Comparison of ENCODE assay signal across 17 cellular contexts in the genomic region with DNA sequence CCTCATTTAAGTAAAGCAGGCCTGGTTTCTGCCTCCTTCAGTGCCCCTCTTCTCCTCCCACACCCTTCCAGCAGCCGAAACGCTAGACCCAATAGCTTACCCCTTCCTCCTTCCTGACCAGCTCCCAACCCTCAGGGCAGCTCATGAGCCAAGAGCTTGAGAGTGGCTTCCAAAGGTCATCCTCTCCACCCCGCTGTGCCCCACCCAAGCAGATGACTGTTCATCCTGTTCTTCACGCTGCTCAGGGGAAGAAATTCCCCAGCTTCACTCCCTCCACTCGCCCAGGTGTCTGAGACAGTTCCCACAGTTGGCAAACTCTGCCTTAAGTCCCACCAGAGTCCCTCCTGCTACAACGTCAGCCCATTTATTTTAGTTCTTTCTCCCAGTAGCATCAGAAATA. TPM values are rescaled to one million over a fixed set of nuclear protein-coding genes. Genes with fewer than 3 reads are reported as not detected.
DNase-seq lines count a peak whose midpoint lies in the region; ATAC-seq, FAIRE-seq and TF ChIP-seq lines count a peak whose summit lies in the region.
"Had no signal": no experiment of that assay in that cellular context is flagged by ENCODE, and none has a peak within 500 bp of the region (broad histone marks: within the 10 kb centered on the region; RNA-seq: fewer than 3 reads in every experiment).

No MANE protein-coding gene starts in this region.

- peaks cover 40% of the 10 kb centered on the region for H3K4me1 ChIP-seq in left ventricle myocardium inferior
- H3K4me1 ChIP-seq in mammary epithelial cell (ENCODE audit: insufficient read depth, low read length), result peaks cover 43% of the 10 kb centered on the region
- peaks cover 0 to 8% of the 10 kb centered on the region in 2 donors for H3K4me1 ChIP-seq in kidney (ENCODE audit: control insufficient read depth in 1 of 2, insufficient read depth in 1 of 2, low read depth in 1 of 2, low read length in 2 of 2)
- H3K4me1 ChIP-seq in vagina, result peaks cover 46% of the 10 kb centered on the region

- no peak for DNase-seq in Right ventricle myocardium inferior (ENCODE audit: missing footprints)
- DNase-seq in left ventricle myocardium inferior, result no peak
- peak; percentile 83 for DNase-seq in mammary epithelial cell
- DNase-seq in kidney, result peak; percentile 46
- no peak for DNase-seq in vagina (ENCODE audit: extremely low spot score in 2 of 2)
- no peak for DNase-seq in T-cell
- DNase-seq in cerebellum (ENCODE audit: low spot score), result no peak
- DNase-seq: activated CD4-positive, alpha-beta T cell treated with anti-CD3 and anti-CD28 coated beads for 48 hours; activated T-cell treated with anti-CD3 and anti-CD28 coated beads, Interleukin-2, amount 50 U/mL, for 48 hours; amniotic stem cell; Calu3; effector memory CD4-positive, alpha-beta T cell; MV-4-11; ovary; upper lobe of left lung had no signal

- no peaks in the 10 kb centered on the region for H3K79me2 ChIP-seq in mammary epithelial cell (ENCODE audit: insufficient read depth, low read length)

- no peak overlapping the region for H3K4me3 ChIP-seq in left ventricle myocardium inferior
- H3K4me3 ChIP-seq in mammary epithelial cell (replicated peaks in 1 of 3; ENCODE audit: insufficient read depth in 1 of 3, low read depth in 2 of 3, low read length in 3 of 3), result no peak overlapping the region
- no peak overlapping the region for H3K4me3 ChIP-seq in kidney (ENCODE audit: low read length in 2 of 2)
- no peak overlapping the region for H3K4me3 ChIP-seq in vagina
- H3K4me3 ChIP-seq: ovary, upper lobe of left lung had no signal

- intact Hi-C loops in Right ventricle myocardium inferior (cut with DNase I) (no loop called here), left ventricle myocardium inferior (cut with micrococcal nuclease) (no loop called here), mammary epithelial cell (cut with micrococcal nuclease) (loop anchor here (2.0 to 5.0 kb wide), 2 partner anchors 48 to 182 kb away; a partner anchor contains a TSS), kidney (cut with DNase I) (loop anchor here (5.0 kb wide), 1 partner anchor 112 kb away; no protein-coding TSS in a partner anchor), vagina (cut with DNase I) (no loop called here)

- no peak for FAIRE-seq in kidney (lab: Jason Lieb, UNC)

- H3K9me3 ChIP-seq in left ventricle myocardium inferior (replicated peaks) (no peaks in the 10 kb centered on the region), mammary epithelial cell (replicated peaks; ENCODE audit: insufficient read depth, low read length) (no peaks in the 10 kb centered on the region), kidney (ENCODE audit: control insufficient read depth in 1 of 2, low read length in 2 of 2) (no peaks in the 10 kb centered on the region), vagina (no peaks in the 10 kb centered on the region)
- H3K9me3 ChIP-seq: ovary, upper lobe of left lung had no signal

- H3K4me2 ChIP-seq in mammary epithelial cell (ENCODE audit: insufficient read depth, low read depth, low read length), result peak overlapping the region; percentile 45

- ATAC-seq in Right ventricle myocardium inferior (peak; percentile 23), T-cell (replicated peaks in 1 of 4) (no peak), GM19023 (IDR thresholded peaks at IDR 0.05; ENCODE audit: unreplicated experiment) (no peak)

- dilution Hi-C loops in mammary epithelial cell (cut with HindIII; ENCODE audit: low sequenced_read_pairs), result no loop called here

- H3K36me3 ChIP-seq in left ventricle myocardium inferior, result no peaks in the 10 kb centered on the region
- H3K36me3 ChIP-seq in mammary epithelial cell (ENCODE audit: insufficient read depth, low read length), result no peaks in the 10 kb centered on the region
- no peaks in the 10 kb centered on the region for H3K36me3 ChIP-seq in kidney (ENCODE audit: control insufficient read depth in 1 of 2, insufficient read depth in 2 of 2, low read length in 2 of 2)
- no peaks in the 10 kb centered on the region for H3K36me3 ChIP-seq in vagina
- H3K36me3 ChIP-seq: ovary, upper lobe of left lung had no signal

- no peak for TF ChIP-seq POLR2A in vagina (IDR thresholded peaks at IDR 0.05)

- H3K27ac Mint-ChIP-seq in T-cell, result no peak overlapping the region

- peaks cover 10% of the 10 kb centered on the region in 2 donors for H3K27me3 Mint-ChIP-seq in T-cell

- peaks cover 0 to 5% (median 4%) of the 10 kb centered on the region in 3 donors for H3K4me1 Mint-ChIP-seq in T-cell

- POLR2A ChIA-PET in T-cell (lab: Charles Lee), result no interaction called here

- TF ChIP-seq CTCF in left ventricle myocardium inferior (IDR thresholded peaks at IDR 0.05; ENCODE audit: borderline replicate concordance) (no peak), mammary epithelial cell (conservative IDR thresholded peaks at IDR 0.05 in 1 of 2, IDR thresholded peaks at IDR 0.05 in 1 of 2; ENCODE audit: extremely low read depth in 1 of 2, insufficient read depth in 1 of 2, low read depth in 1 of 2, low read length in 2 of 2) (no peak), kidney (IDR thresholded peaks at IDR 0.05; ENCODE audit: borderline replicate concordance, extremely low read depth, insufficient read depth) (no peak), vagina (IDR thresholded peaks at IDR 0.05) (no peak)

- in situ Hi-C loops in mammary epithelial cell (cut with MboI; ENCODE audit: low sequenced_read_pairs in 2 of 2), result loop anchor here (5.0 kb wide), 2 partner anchors 37 to 112 kb away; no protein-coding TSS in a partner anchor

- H3K27ac ChIP-seq in left ventricle myocardium inferior (replicated peaks), result no peak overlapping the region
- H3K27ac ChIP-seq in mammary epithelial cell (ENCODE audit: insufficient read depth, low read depth, low read length), result peak overlapping the region; percentile 58
- no peak overlapping the region for H3K27ac ChIP-seq in kidney (ENCODE audit: low read depth in 2 of 2, low read length in 2 of 2)
- H3K27ac ChIP-seq in vagina, result peak overlapping the region; percentile 65
- H3K27ac ChIP-seq: ovary, upper lobe of left lung had no signal

- H3K4me3 Mint-ChIP-seq in T-cell, result no peak overlapping the region

- WGBS in mammary epithelial cell (ENCODE audit: low coverage, missing lambda C conversion rate), result 17% methylated on average over 6 of the region's 6 CpGs

- BruUV-seq in mammary epithelial cell (replicated peaks; lab: Mats Ljungman, UMichigan), result no TSS peak

- H3K27me3 ChIP-seq in left ventricle myocardium inferior (ENCODE audit: low read depth), result no peaks in the 10 kb centered on the region
- H3K27me3 ChIP-seq in mammary epithelial cell (ENCODE audit: insufficient read depth, low read length), result no peaks in the 10 kb centered on the region
- H3K27me3 ChIP-seq in vagina, result no peaks in the 10 kb centered on the region
- H3K27me3 ChIP-seq: ovary, upper lobe of left lung had no signal

- H3K36me3 Mint-ChIP-seq in T-cell, result no peaks in the 10 kb centered on the region

- H3K9me3 Mint-ChIP-seq in T-cell, result no peaks in the 10 kb centered on the region

- H2AFZ ChIP-seq in mammary epithelial cell (ENCODE audit: low read depth, low read length), result peak overlapping the region; percentile 16

- no peak overlapping the region for H3K9ac ChIP-seq in mammary epithelial cell (ENCODE audit: insufficient read depth, low read length)
- H3K9ac ChIP-seq in kidney (ENCODE audit: low read length in 2 of 2), result no peak overlapping the region

- CTCF ChIA-PET in mammary epithelial cell (lab: Charles Lee; ENCODE audit: low non-redundant PET) (no interaction called here), T-cell (lab: Charles Lee) (interaction anchor here (0.9 to 4.2 kb wide), 2 partner anchors 110 to 111 kb away, joined by 3 to 44 read pairs; no protein-coding TSS in a partner anchor)

- H4K20me1 ChIP-seq in mammary epithelial cell (ENCODE audit: insufficient read depth, low read length), result no peaks in the 10 kb centered on the region

RNA-seq across cellular contexts. Expression of a gene that starts 23.4 kb away (rescaled TPM):
- total RNA-seq in Right ventricle myocardium inferior, result 2.8 TPM
- 2.2 TPM for total RNA-seq in left ventricle myocardium inferior
- 1 to 10 TPM; 3.0 to 3.5 TPM for total RNA-seq in mammary epithelial cell
- 4.0 TPM for polyA plus RNA-seq in mammary epithelial cell
- 2.0 TPM for polyA minus RNA-seq in mammary epithelial cell
- 8.2 TPM for total RNA-seq in kidney
- polyA plus RNA-seq in kidney (ENCODE audit: insufficient read depth, low read depth, low replicate concordance), result 3.5 TPM
- total RNA-seq in vagina, result 19.4 TPM
- total RNA-seq in T-cell, result 10 to 100 TPM in 3 of 5 donors, 1 to 10 TPM in 2; 7.0 to 17.6 (median 12.3) TPM
- total RNA-seq in cerebellum, result 0.64 TPM

RNA-seq across cellular contexts. Expression of a gene that starts 33.1 kb away (rescaled TPM):
- total RNA-seq in Right ventricle myocardium inferior (7.3 TPM), left ventricle myocardium inferior (9.6 TPM), mammary epithelial cell (100 to 1,000 TPM in 1 of 2 donors, 10 to 100 TPM in 1; 77.3 to 181 TPM), kidney (34.2 TPM), vagina (264 TPM), T-cell (under 1 TPM in 4 of 5 donors, not detected in 1; 0.19 to 0.66 (median 0.41) TPM), cerebellum (2.3 TPM)
- polyA plus RNA-seq in mammary epithelial cell (91.7 TPM), kidney (ENCODE audit: insufficient read depth, low read depth, low replicate concordance) (5.5 TPM)
- 181 TPM for polyA minus RNA-seq in mammary epithelial cell
- total RNA-seq: T-helper 2 cell treated with Interferon-gamma antibody and Interleukin-4, amounts not matched to agents 100 ng/mL and 5 ng/mL, for 36 hours had no signal

RNA-seq across cellular contexts. Expression of a gene that starts 48.0 kb away (rescaled TPM):
- total RNA-seq in Right ventricle myocardium inferior (11.8 TPM), left ventricle myocardium inferior (9.7 TPM), mammary epithelial cell (10 to 100 TPM; 13.3 to 14.8 TPM), kidney (9.4 TPM), vagina (1.2 TPM), T-cell (10 to 100 TPM in 3 of 5 donors, 1 to 10 TPM in 2; 6.6 to 13.2 (median 11.3) TPM), cerebellum (10.1 TPM)
- polyA plus RNA-seq in mammary epithelial cell (4.6 TPM), kidney (ENCODE audit: insufficient read depth, low read depth, low replicate concordance) (7.9 TPM)
- polyA minus RNA-seq in mammary epithelial cell, result 5.6 TPM

Comparison
In these comparisons a context has a peak if more than half of its experiments do, and no peak if none do; other contexts are left out.
1. DNase-seq: peak in mammary epithelial cell (single experiment) and kidney (single experiment); none in Right ventricle myocardium inferior (single experiment), left ventricle myocardium inferior (single experiment), vagina (0 of 2), T-cell (0 of 34) and cerebellum (single experiment).
2. H3K27ac ChIP-seq: peak in mammary epithelial cell (single experiment) and vagina (single experiment); none in left ventricle myocardium inferior (single experiment) and kidney (0 of 2).
3. intact Hi-C loops: an anchor here in mammary epithelial cell (2.0 to 5.0 kb wide) and kidney (5.0 kb wide); none called in Right ventricle myocardium inferior, left ventricle myocardium inferior and vagina.